Comparison of ENCODE assay signal across 27 cellular contexts in the genomic region with DNA sequence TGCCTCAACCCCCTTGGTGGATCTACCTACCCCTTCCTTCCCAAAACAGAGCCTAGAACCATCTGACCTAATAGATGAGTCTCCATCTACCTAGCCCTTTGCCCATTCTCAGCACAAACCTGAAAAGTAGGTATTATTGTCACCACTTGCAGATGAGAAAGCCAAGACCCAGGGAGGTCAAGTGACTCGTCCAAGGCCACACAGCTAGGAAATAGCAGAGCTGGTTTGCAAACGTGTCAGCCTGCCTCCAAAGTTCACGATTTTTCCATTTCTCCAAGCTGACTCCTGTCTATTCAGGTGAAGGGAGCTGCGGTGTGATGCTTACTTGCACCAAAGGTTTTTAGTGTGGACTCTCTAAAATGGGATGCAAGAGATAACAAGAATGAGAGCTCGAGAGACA.
"Had no signal": no experiment of that assay in that cellular context is flagged by ENCODE, and none has a peak within 500 bp of the region (broad histone marks: within the 10 kb centered on the region; RNA-seq: fewer than 3 reads in every experiment).

No MANE protein-coding gene starts in this region.

- H3K4me1 ChIP-seq: Peyer's patch had no signal

- H3K36me3 Mint-ChIP-seq: activated naive CD4-positive, alpha-beta T cell treated with anti-CD3 and anti-CD28 coated beads, Interleukin-2, amount 10 ng/mL, durations not matched to agents 7 days and 5 days; activated naive CD8-positive, alpha-beta T cell treated with anti-CD3 and anti-CD28 coated beads for 36 hours had no signal

- H3K4me1 Mint-ChIP-seq: activated naive CD4-positive, alpha-beta T cell treated with anti-CD3 and anti-CD28 coated beads, Interleukin-2, amount 10 ng/mL, durations not matched to agents 7 days and 5 days; activated naive CD8-positive, alpha-beta T cell treated with anti-CD3 and anti-CD28 coated beads for 36 hours had no signal

- H3K27me3 ChIP-seq: Peyer's patch, SJSA1 had no signal

- H3K9me3 ChIP-seq: Peyer's patch, SJSA1, SK-N-SH had no signal

- H3K36me3 ChIP-seq: cardiac muscle cell, Peyer's patch, SJSA1 had no signal

- H3K27ac ChIP-seq: cardiac muscle cell, KMS-11, Peyer's patch, SJSA1 had no signal

- H3K4me3 ChIP-seq: cardiac muscle cell, Peyer's patch, SJSA1 had no signal

- H3K27ac Mint-ChIP-seq: activated CD4-positive, alpha-beta T cell treated with anti-CD3 and anti-CD28 coated beads, Interleukin-2, amount 10 ng/mL, durations not matched to agents 24 days and 14 days; activated CD8-positive, alpha-beta T cell treated with anti-CD3 and anti-CD28 coated beads for 36 hours; activated naive CD4-positive, alpha-beta T cell treated with anti-CD3 and anti-CD28 coated beads, Interleukin-2, amount 10 ng/mL, durations not matched to agents 7 days and 5 days; activated naive CD8-positive, alpha-beta T cell treated with anti-CD3 and anti-CD28 coated beads for 36 hours; T-helper 1 cell treated with Interleukin-12 subunit alpha and Interleukin-12 subunit beta and Interleukin-4 antibody, amounts not matched to agents 30 μg/mL and 1 μg/mL, for 36 hours; T-helper 2 cell treated with Interferon-gamma antibody and Interleukin-4, amounts not matched to agents 5 μg/mL and 100 μg/mL, for 36 hours had no signal

- H3K9me3 Mint-ChIP-seq: activated CD4-positive, alpha-beta T cell treated with anti-CD3 and anti-CD28 coated beads, Interleukin-2, amount 10 ng/mL, durations not matched to agents 24 days and 14 days; activated CD8-positive, alpha-beta T cell treated with anti-CD3 and anti-CD28 coated beads for 36 hours; activated naive CD4-positive, alpha-beta T cell treated with anti-CD3 and anti-CD28 coated beads, Interleukin-2, amount 10 ng/mL, durations not matched to agents 7 days and 5 days; activated naive CD8-positive, alpha-beta T cell treated with anti-CD3 and anti-CD28 coated beads for 36 hours; T-helper 1 cell treated with Interleukin-12 subunit alpha and Interleukin-12 subunit beta and Interleukin-4 antibody, amounts not matched to agents 30 μg/mL and 1 μg/mL, for 36 hours; T-helper 2 cell treated with Interferon-gamma antibody and Interleukin-4, amounts not matched to agents 5 μg/mL and 100 μg/mL, for 36 hours had no signal

- DNase-seq: activated CD4-positive, alpha-beta T cell treated with anti-CD3 and anti-CD28 coated beads, Interleukin-2, amount 10 ng/mL, durations not matched to agents 24 days and 14 days; activated CD4-positive, alpha-beta T cell treated with anti-CD3 and anti-CD28 coated beads, Interleukin-2, amount 50 U/mL, for 4 hours; activated CD8-positive, alpha-beta T cell treated with anti-CD3 and anti-CD28 coated beads for 36 hours; activated effector memory CD4-positive, alpha-beta T cell treated with Interleukin-2 at 50 U/mL for 16 hours; activated naive CD4-positive, alpha-beta T cell treated with anti-CD3 and anti-CD28 coated beads, Interleukin-2, amount 10 ng/mL, durations not matched to agents 7 days and 5 days; activated naive CD8-positive, alpha-beta T cell treated with anti-CD3 and anti-CD28 coated beads for 36 hours; activated T-cell treated with anti-CD3 and anti-CD28 coated beads for 4 hours; activated T-cell treated with anti-CD3 and anti-CD28 coated beads, Interleukin-2, amount 50 U/mL, for 48 hours; amniotic stem cell; aorta; MM.1S; MV-4-11; NCI-H1092; NCI-H1436 treated with DMSO at 0.1 percent for 48 hours; NCI-H1694 treated with DMSO at 0.1 percent for 48 hours; NCI-H2029; NCI-H345; NCI-H524 treated with DMSO at 0.1 percent for 48 hours; Peyer's patch; RPMI8226; SHP77 treated with DMSO at 0.1 percent for 48 hours; SK-N-SH had no signal

- ATAC-seq: activated CD8-positive, alpha-beta T cell treated with anti-CD3 and anti-CD28 coated beads for 36 hours had no signal

- H3K4me3 Mint-ChIP-seq: activated CD4-positive, alpha-beta T cell treated with anti-CD3 and anti-CD28 coated beads, Interleukin-2, amount 10 ng/mL, durations not matched to agents 24 days and 14 days; activated CD8-positive, alpha-beta T cell treated with anti-CD3 and anti-CD28 coated beads for 36 hours; activated naive CD4-positive, alpha-beta T cell treated with anti-CD3 and anti-CD28 coated beads, Interleukin-2, amount 10 ng/mL, durations not matched to agents 7 days and 5 days; activated naive CD8-positive, alpha-beta T cell treated with anti-CD3 and anti-CD28 coated beads for 36 hours; T-helper 1 cell treated with Interleukin-12 subunit alpha and Interleukin-12 subunit beta and Interleukin-4 antibody, amounts not matched to agents 30 μg/mL and 1 μg/mL, for 36 hours; T-helper 2 cell treated with Interferon-gamma antibody and Interleukin-4, amounts not matched to agents 5 μg/mL and 100 μg/mL, for 36 hours had no signal
